1 cellular context compared by ENCODE assay signal in genomic region chr9:128921881-128922763, GRCh38.
A peak's percentile ranks its signal among the peaks of the same experiment; 100 is the strongest.
TF ChIP-seq lines count a peak whose summit lies in the region.

No MANE protein-coding gene starts in this region.

TF ChIP-seq in HEK293, 187 proteins besides CTCF, POLR2A, EP300 and RAD21 (continued from another document):
- TF ChIP-seq KLF9 (tag by site-specific recombination; IDR thresholded peaks at IDR 0.05; ENCODE audit: low read depth) = peak; percentile 46; the same call in 1 of the 2 replicates
- TF ChIP-seq ZNF654 (tag by site-specific recombination; IDR thresholded peaks at IDR 0.05; ENCODE audit: low read depth) = no peak
- TF ChIP-seq PATZ1 (tag by site-specific recombination; IDR thresholded peaks at IDR 0.05) = peak; percentile 51
- peak; percentile 70; the same call in 1 of the 2 replicates for TF ChIP-seq ZNF76 (tag by site-specific recombination; IDR thresholded peaks at IDR 0.05; ENCODE audit: borderline replicate concordance, low read depth)
- peak; percentile 41; the same call in 1 of the 2 replicates for TF ChIP-seq ZNF398 (tag by site-specific recombination; IDR thresholded peaks at IDR 0.05)
- peak; percentile 37; the same call in 1 of the 2 replicates for TF ChIP-seq SP3 (tag by site-specific recombination; IDR thresholded peaks at IDR 0.05)
- peak; percentile 39; the same call in 1 of the 2 replicates for TF ChIP-seq ZNF423 (tag by site-specific recombination; IDR thresholded peaks at IDR 0.05)
- TF ChIP-seq IKZF3 (tag by site-specific recombination; IDR thresholded peaks at IDR 0.05) = peak; percentile 54
- TF ChIP-seq INSM2 (tag by site-specific recombination; IDR thresholded peaks at IDR 0.05) = no peak
- peak; percentile 19 for TF ChIP-seq ZBTB26 (tag by site-specific recombination; optimal IDR thresholded peaks at IDR 0.05)
